In the genomic region with DNA sequence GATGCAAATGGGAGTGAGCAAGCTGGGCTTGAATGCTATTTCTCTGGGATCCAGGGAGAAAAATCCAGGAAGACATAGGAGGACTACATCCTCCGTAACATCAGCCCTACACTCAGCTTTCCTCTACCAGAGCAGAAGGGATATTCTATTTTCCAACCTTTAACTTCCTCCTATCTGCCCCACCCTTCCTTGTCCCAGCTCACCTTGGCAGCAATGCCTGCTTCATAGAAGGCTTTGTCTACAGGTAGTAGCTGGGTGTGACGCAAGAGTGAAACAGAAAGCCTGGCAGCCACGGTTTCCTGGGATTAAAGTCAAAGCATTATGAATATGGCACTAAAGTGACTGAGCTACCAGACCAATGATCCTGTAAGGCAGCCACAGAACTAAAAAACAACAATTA, we compare ENCODE assay signal across 11 cellular contexts. TPM values are rescaled to one million over a fixed set of nuclear protein-coding genes. Genes with fewer than 3 reads are reported as not detected.
DNase-seq lines count a peak whose midpoint lies in the region; ATAC-seq and TF ChIP-seq lines count a peak whose summit lies in the region.
"Had no signal": no experiment of that assay in that cellular context is flagged by ENCODE, and none has a peak within 500 bp of the region (broad histone marks: within the 10 kb centered on the region; RNA-seq: fewer than 3 reads in every experiment).

No MANE protein-coding gene starts in this region.

- peaks cover 20% of the 10 kb centered on the region for H3K4me1 Mint-ChIP-seq in CD4-positive, alpha-beta T cell (ENCODE audit: low read depth)
- H3K4me1 Mint-ChIP-seq in activated naive CD8-positive, alpha-beta T cell treated with anti-CD3 and anti-CD28 coated beads for 36 hours = peaks cover 7% of the 10 kb centered on the region

- no peak overlapping the region for H3K4me3 Mint-ChIP-seq in CD4-positive, alpha-beta T cell
- no peak overlapping the region for H3K4me3 Mint-ChIP-seq in activated naive CD8-positive, alpha-beta T cell treated with anti-CD3 and anti-CD28 coated beads for 36 hours
- H3K4me3 Mint-ChIP-seq: stimulated activated memory B cell treated with anti-CD40 and anti-IgM and Interleukin-4, amounts not matched to agents 10 μg/mL and 1 μg/mL and 100 μg/mL, for 72 hours had no signal

- H3K9me3 Mint-ChIP-seq in CD4-positive, alpha-beta T cell = no peaks in the 10 kb centered on the region
- no peaks in the 10 kb centered on the region for H3K9me3 Mint-ChIP-seq in activated naive CD8-positive, alpha-beta T cell treated with anti-CD3 and anti-CD28 coated beads for 36 hours
- H3K9me3 Mint-ChIP-seq: stimulated activated memory B cell treated with anti-CD40 and anti-IgM and Interleukin-4, amounts not matched to agents 10 μg/mL and 1 μg/mL and 100 μg/mL, for 72 hours had no signal

- CTCF ChIA-PET in CD4-positive, alpha-beta T cell (lab: Charles Lee) = interaction anchor here (1.2 kb wide), 1 partner anchor 16 kb away, joined by 3 read pairs; no protein-coding TSS in a partner anchor

- H3K27me3 ChIP-seq in CD4-positive, alpha-beta T cell (ENCODE audit: control insufficient read depth, insufficient read depth, low read length) = no peaks in the 10 kb centered on the region
- H3K27me3 ChIP-seq: ovary had no signal

- no peaks in the 10 kb centered on the region for H3K9me3 ChIP-seq in CD4-positive, alpha-beta T cell (ENCODE audit: control insufficient read depth, low read length)
- H3K9me3 ChIP-seq: ovary had no signal

- WGBS in lower leg skin, 2 donors = 46 to 59% methylated on average over 3 of the region's 3 CpGs

- POLR2A ChIA-PET in CD4-positive, alpha-beta T cell (lab: Charles Lee) = interaction anchor here (0.8 to 2.7 kb wide), 2 partner anchors 17 to 36 kb away, joined by 4 to 11 read pairs; partner anchors contain the start of gene NRBP1

- H3K4me3 ChIP-seq in lower leg skin (ENCODE audit: low read depth, poor library complexity, severe bottlenecking) = no peak overlapping the region
- H3K4me3 ChIP-seq: ovary had no signal

- no peaks in the 10 kb centered on the region for H3K27me3 Mint-ChIP-seq in CD4-positive, alpha-beta T cell
- H3K27me3 Mint-ChIP-seq in activated naive CD8-positive, alpha-beta T cell treated with anti-CD3 and anti-CD28 coated beads for 36 hours = no peaks in the 10 kb centered on the region
- H3K27me3 Mint-ChIP-seq: stimulated activated memory B cell treated with anti-CD40 and anti-IgM and Interleukin-4, amounts not matched to agents 10 μg/mL and 1 μg/mL and 100 μg/mL, for 72 hours had no signal

- TF ChIP-seq POLR2A in lower leg skin (IDR thresholded peaks at IDR 0.05) = no peak

- no peak for DNase-seq in CD4-positive, alpha-beta T cell
- DNase-seq in HT-29 (ENCODE audit: low spot score) = peak; percentile 94
- peak; percentile 16 for DNase-seq in activated naive CD8-positive, alpha-beta T cell treated with anti-CD3 and anti-CD28 coated beads for 36 hours
- peak; percentile 65 to 87 for DNase-seq in lower leg skin (ENCODE audit: low spot score in 2 of 2)
- DNase-seq in NCI-H774 (lab: John Stamatoyannopoulos, UW) = no peak
- no peak for DNase-seq in NCI-H82 (lab: John Stamatoyannopoulos, UW)
- DNase-seq in activated CD8-positive, alpha-beta memory T cell treated with anti-CD3 and anti-CD28 coated beads, Interleukin-2, amount 50 U/mL, for 4 hours = no peak
- no peak for DNase-seq in mesenteric fat pad (ENCODE audit: low spot score)
- DNase-seq: ovary had no signal

- peaks cover 60% of the 10 kb centered on the region for H3K36me3 Mint-ChIP-seq in CD4-positive, alpha-beta T cell (ENCODE audit: low read depth)
- H3K36me3 Mint-ChIP-seq in activated naive CD8-positive, alpha-beta T cell treated with anti-CD3 and anti-CD28 coated beads for 36 hours = peaks cover 15% of the 10 kb centered on the region

- intact Hi-C loops in CD4-positive, alpha-beta T cell (cut with DNase I, micrococcal nuclease) = no loop called here
- intact Hi-C loops in lower leg skin (cut with DNase I; ENCODE audit: low total_unique reads) = no loop called here

- TF ChIP-seq CTCF in CD4-positive, alpha-beta T cell (IDR thresholded peaks at IDR 0.05) = no peak
- no peak for TF ChIP-seq CTCF in lower leg skin (IDR thresholded peaks at IDR 0.05)

- no peak for ATAC-seq in CD4-positive, alpha-beta T cell (ENCODE audit: poor library complexity)
- ATAC-seq: stimulated activated memory B cell treated with anti-CD40 and anti-IgM and Interleukin-4, amounts not matched to agents 10 μg/mL and 1 μg/mL and 100 μg/mL, for 72 hours had no signal

- H3K27ac Mint-ChIP-seq in CD4-positive, alpha-beta T cell = peak overlapping the region; percentile 39
- no peak overlapping the region for H3K27ac Mint-ChIP-seq in activated naive CD8-positive, alpha-beta T cell treated with anti-CD3 and anti-CD28 coated beads for 36 hours
- H3K27ac Mint-ChIP-seq: stimulated activated memory B cell treated with anti-CD40 and anti-IgM and Interleukin-4, amounts not matched to agents 10 μg/mL and 1 μg/mL and 100 μg/mL, for 72 hours had no signal

- no peak overlapping the region for H3K27ac ChIP-seq in CD4-positive, alpha-beta T cell (ENCODE audit: low read depth, low read length)
- H3K27ac ChIP-seq: ovary had no signal

RNA-seq across cellular contexts. Expression of gene KRTCAP3, which starts 3.9 kb away (rescaled TPM):
- 10 to 100 TPM; 11.5 to 12.8 TPM for total RNA-seq in CD4-positive, alpha-beta T cell
- 29.3 and 30.4 TPM in 2 replicates for total RNA-seq in HT-29 (2014; rRNA removed; shearing (Covaris generic))
- total RNA-seq in activated naive CD8-positive, alpha-beta T cell treated with anti-CD3 and anti-CD28 coated beads for 36 hours = 1 to 10 TPM; 7.4 to 9.9 TPM
- total RNA-seq in lower leg skin (10 to 100 TPM; 22.2 to 28.0 (median 25.6) TPM), mesenteric fat pad (0.48 TPM)
- total RNA-seq: lung microvascular endothelial cell had no signal

RNA-seq across cellular contexts. Expression of gene NRBP1, which starts 17.6 kb away (rescaled TPM):
- total RNA-seq in CD4-positive, alpha-beta T cell = 100 to 1,000 TPM; 169 to 181 TPM
- 49.7 and 50.1 TPM in 2 replicates for total RNA-seq in HT-29 (2014; rRNA removed; shearing (Covaris generic))
- total RNA-seq in activated naive CD8-positive, alpha-beta T cell treated with anti-CD3 and anti-CD28 coated beads for 36 hours = 10 to 100 TPM; 57.0 to 62.5 TPM
- 10 to 100 TPM; 60.9 to 79.7 (median 68.3) TPM for total RNA-seq in lower leg skin
- total RNA-seq in mesenteric fat pad = 92.9 TPM

RNA-seq across cellular contexts. Expression of gene PPM1G, which starts 36.7 kb away (rescaled TPM):
- 10 to 100 TPM; 30.4 to 31.2 TPM for total RNA-seq in CD4-positive, alpha-beta T cell
- total RNA-seq in HT-29 (2014; rRNA removed; shearing (Covaris generic)) = 141 and 148 TPM in 2 replicates
- total RNA-seq in activated naive CD8-positive, alpha-beta T cell treated with anti-CD3 and anti-CD28 coated beads for 36 hours = 100 to 1,000 TPM; 172 to 176 TPM
- total RNA-seq in lower leg skin (10 to 100 TPM; 40.2 to 50.3 (median 48.1) TPM), mesenteric fat pad (56.7 TPM)

RNA-seq across cellular contexts. Expression of gene IFT172, which starts 43.5 kb away (rescaled TPM):
- 10 to 100 TPM; 13.3 to 14.4 TPM for total RNA-seq in CD4-positive, alpha-beta T cell
- 21.1 and 24.0 TPM in 2 replicates for total RNA-seq in HT-29 (2014; rRNA removed; shearing (Covaris generic))
- 1 to 10 TPM; 7.1 to 8.1 TPM for total RNA-seq in activated naive CD8-positive, alpha-beta T cell treated with anti-CD3 and anti-CD28 coated beads for 36 hours
- total RNA-seq in lower leg skin (10 to 100 TPM; 13.2 to 18.8 (median 14.4) TPM), mesenteric fat pad (21.4 TPM)

RNA-seq across cellular contexts. Expression of gene FNDC4, which starts 48.9 kb away (rescaled TPM):
- not detected for total RNA-seq in CD4-positive, alpha-beta T cell
- 0.26 TPM in 1 of 2 replicates, not detected in the other for total RNA-seq in HT-29 (2014; rRNA removed; shearing (Covaris generic))
- not detected for total RNA-seq in activated naive CD8-positive, alpha-beta T cell treated with anti-CD3 and anti-CD28 coated beads for 36 hours
- total RNA-seq in lower leg skin (1 to 10 TPM; 2.6 to 9.1 (median 5.0) TPM), mesenteric fat pad (136 TPM)

Comparison
In these comparisons a context has a peak if more than half of its experiments do, and no peak if none do; other contexts are left out.
1. DNase-seq: peak in HT-29 (single experiment), activated naive CD8-positive, alpha-beta T cell treated with anti-CD3 and anti-CD28 coated beads for 36 hours (single experiment) and lower leg skin (2 of 2); none in CD4-positive, alpha-beta T cell (0 of 10), NCI-H774 (single experiment), NCI-H82 (single experiment), activated CD8-positive, alpha-beta memory T cell treated with anti-CD3 and anti-CD28 coated beads, Interleukin-2, amount 50 U/mL, for 4 hours (single experiment) and mesenteric fat pad (single experiment).